Comparison of ENCODE assay signal across 10 cellular contexts in the genomic region with DNA sequence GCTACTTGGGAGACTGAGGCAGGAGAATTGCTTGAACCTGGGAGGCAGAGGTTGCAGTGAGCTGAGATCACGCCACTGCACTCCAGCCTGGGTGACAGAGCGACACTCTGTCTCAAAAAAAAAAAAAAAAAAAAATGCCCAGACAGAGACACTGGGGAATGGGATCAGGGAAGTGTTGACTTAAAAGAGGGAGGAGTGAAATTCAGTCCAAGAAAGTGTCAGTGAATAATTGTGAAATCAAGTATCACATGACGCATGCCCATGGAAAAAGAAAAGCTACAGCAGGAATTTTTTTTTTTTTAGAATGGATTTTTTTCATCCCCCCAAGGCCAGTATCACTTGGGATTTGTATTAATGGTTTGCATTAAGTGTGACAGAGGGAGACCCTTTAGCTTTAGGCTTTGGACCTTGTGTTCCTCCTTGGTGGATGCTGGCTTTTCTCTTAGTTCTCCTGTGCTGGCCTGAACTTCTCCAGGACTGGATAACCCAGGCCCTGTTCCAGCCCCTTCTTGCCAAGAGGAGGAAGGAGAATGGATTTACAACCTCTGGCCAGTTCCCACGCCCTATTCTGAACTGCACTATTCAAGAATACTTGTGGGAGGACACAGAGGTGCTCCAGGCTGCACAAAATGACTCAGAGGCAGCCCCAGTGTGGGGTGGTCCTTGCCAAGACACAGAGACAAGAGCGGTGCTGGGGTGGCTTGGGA. TPM values are rescaled to one million over a fixed set of nuclear protein-coding genes. Genes with fewer than 3 reads are reported as not detected.
A peak's percentile ranks its signal among the peaks of the same experiment; 100 is the strongest.
DNase-seq lines count a peak whose midpoint lies in the region; ATAC-seq, FAIRE-seq and TF ChIP-seq lines count a peak whose summit lies in the region.
"Had no signal": no experiment of that assay in that cellular context is flagged by ENCODE, and none has a peak within 500 bp of the region (broad histone marks: within the 10 kb centered on the region; RNA-seq: fewer than 3 reads in every experiment).

No MANE protein-coding gene starts in this region.

- H3K9me3 ChIP-seq in skeletal muscle tissue (ENCODE audit: control insufficient read depth in 3 of 3, low read length in 3 of 3), result no peaks in the 10 kb centered on the region

- peaks cover 15 to 17% (median 16%) of the 10 kb centered on the region in 3 donors for H3K4me1 ChIP-seq in skeletal muscle tissue (ENCODE audit: control insufficient read depth in 3 of 3, insufficient read depth in 3 of 3, low read length in 3 of 3)

- no peak for ATAC-seq in GM18519 (IDR thresholded peaks at IDR 0.05; ENCODE audit: low FRiP score, unreplicated experiment)

- H3K36me3 ChIP-seq in bronchial epithelial cell (ENCODE audit: control insufficient read depth, insufficient read depth, low read length) (no peaks in the 10 kb centered on the region), skeletal muscle tissue (ENCODE audit: control insufficient read depth in 3 of 3, insufficient read depth in 3 of 3, low read length in 3 of 3) (no peaks in the 10 kb centered on the region)

- H3K27ac ChIP-seq in skeletal muscle tissue (ENCODE audit: low read depth, low read length), result peak overlapping the region; percentile 8

- no peak for FAIRE-seq in bronchial epithelial cell (lab: Jason Lieb, UNC)

- H3K4me3 ChIP-seq in bronchial epithelial cell (ENCODE audit: low read depth, low read length) (no peak overlapping the region), skeletal muscle tissue (ENCODE audit: low read length in 3 of 3) (no peak overlapping the region)

- no peak overlapping the region for H3K9ac ChIP-seq in skeletal muscle tissue (ENCODE audit: low read depth in 1 of 3, low read length in 3 of 3)

- DNase-seq in H4 (ENCODE audit: low spot score) (peak; percentile 13), bronchial epithelial cell (ENCODE audit: low read depth) (peak; percentile 75), kidney glomerular epithelial cell (lab: John Stamatoyannopoulos, UW) (peak; percentile 47), KG1 (lab: John Stamatoyannopoulos, UW) (no peak), GM19240 (ENCODE audit: insufficient read length, low spot score) (no peak), DMS79 treated with DMSO at 0.1 percent for 48 hours (lab: John Stamatoyannopoulos, UW) (no peak)
- DNase-seq: activated B cell treated with CpG ODN at 0.5 μM for 24 hours; stimulated activated CD4-positive, alpha-beta T cell treated with anti-CD3 and anti-CD28 coated beads, Interleukin-12 subunit alpha, Interleukin-12 subunit beta, amount 100 ng/mL, for 4 hours had no signal

- H3K27me3 ChIP-seq in bronchial epithelial cell (ENCODE audit: control insufficient read depth, insufficient read depth, low read length) (no peaks in the 10 kb centered on the region), skeletal muscle tissue (ENCODE audit: control insufficient read depth in 3 of 3, insufficient read depth in 3 of 3, low read length in 3 of 3) (no peaks in the 10 kb centered on the region)

- TF ChIP-seq CTCF in bronchial epithelial cell (IDR thresholded peaks at IDR 0.05; ENCODE audit: insufficient read depth, low read length, severe bottlenecking), result no peak

RNA-seq across cellular contexts. Expression of a gene that starts 36.7 kb away (rescaled TPM):
- total RNA-seq in H4 (2014; rRNA removed; shearing (Covaris generic)), result 0.23 and 0.48 TPM in 2 replicates
- total RNA-seq in bronchial epithelial cell, result 3.3 and 4.2 TPM in 2 replicates
- total RNA-seq in skeletal muscle tissue, result 2.1 TPM

RNA-seq across cellular contexts. Expression of a gene that starts 50.0 kb away (rescaled TPM):
- 66.1 and 74.5 TPM in 2 replicates for total RNA-seq in H4 (2014; rRNA removed; shearing (Covaris generic))
- total RNA-seq in bronchial epithelial cell, result 99.1 and 114 TPM in 2 replicates
- total RNA-seq in skeletal muscle tissue, result 67.3 TPM

Comparison
In these comparisons a context has a peak if more than half of its experiments do, and no peak if none do; other contexts are left out.
1. DNase-seq: peak in H4 (single experiment), bronchial epithelial cell (single experiment) and kidney glomerular epithelial cell (single experiment); none in KG1 (single experiment), GM19240 (single experiment) and DMS79 treated with DMSO at 0.1 percent for 48 hours (single experiment).